Comparison of ENCODE assay signal across 1 cellular context in genomic region chr10:49298990-49299815, GRCh38.
TF ChIP-seq lines count a peak whose summit lies in the region.

Gene C10orf71, plus strand, starts transcription at chr10:49299170. Its CDS starts 23,376 bp downstream, at chr10:49322546.

TF ChIP-seq in K562, 482 proteins besides CTCF, POLR2A, EP300 and RAD21 (continued from another document and continues in another):
- no peak for TF ChIP-seq ZNF41 (CRISPR knock-in tag; conservative IDR thresholded peaks at IDR 0.05)
- TF ChIP-seq ID3 (CRISPR knock-in tag; IDR thresholded peaks at IDR 0.05), result no peak
- TF ChIP-seq ID3 (tag; IDR thresholded peaks at IDR 0.05), result peak; percentile 74; the same call in 1 of the 2 replicates
- TF ChIP-seq ZNF507 (tag; conservative IDR thresholded peaks at IDR 0.05), result no peak
- no peak for TF ChIP-seq POU5F1 (IDR thresholded peaks at IDR 0.05; ENCODE audit: borderline replicate concordance, low read depth, low read length, partially characterized antibody)
- peak; percentile 86 for TF ChIP-seq ELF4 (CRISPR knock-in tag; IDR thresholded peaks at IDR 0.05)
- TF ChIP-seq SUPT5H (IDR thresholded peaks at IDR 0.05), result peak; percentile 43; the same call in 1 of the 2 replicates
- TF ChIP-seq ELF1 (tag; IDR thresholded peaks at IDR 0.05), result peak; percentile 38; the same call in 1 of the 2 replicates
- no peak for TF ChIP-seq ZEB2 (IDR thresholded peaks at IDR 0.05)
- no peak for TF ChIP-seq FOXO4 (CRISPR knock-in tag; IDR thresholded peaks at IDR 0.05)
- no peak for TF ChIP-seq HMG20A (CRISPR knock-in tag; conservative IDR thresholded peaks at IDR 0.05)
- no peak for TF ChIP-seq NCOR1 (IDR thresholded peaks at IDR 0.05)
- TF ChIP-seq ZNF639 (CRISPR knock-in tag; conservative IDR thresholded peaks at IDR 0.05 in 1 of 2, IDR thresholded peaks at IDR 0.05 in 1 of 2), result no peak; a peak in 1 of 4 replicates
- TF ChIP-seq THAP12 (CRISPR knock-in tag; IDR thresholded peaks at IDR 0.05), result no peak
- TF ChIP-seq CSDE1 (IDR thresholded peaks at IDR 0.05), result no peak
- TF ChIP-seq IRF1 (CRISPR knock-in tag; IDR thresholded peaks at IDR 0.05; ENCODE audit: borderline replicate concordance), result no peak
- TF ChIP-seq CHD1 (IDR thresholded peaks at IDR 0.05; ENCODE audit: low read length), result peak; percentile 42
- peak; percentile 73; the same call in 1 of the 2 replicates for TF ChIP-seq STAT6 (CRISPR knock-in tag; IDR thresholded peaks at IDR 0.05)
- TF ChIP-seq ZSCAN29 (IDR thresholded peaks at IDR 0.05), result no peak
- TF ChIP-seq ZNF586 (CRISPR knock-in tag; conservative IDR thresholded peaks at IDR 0.05), result no peak
- peak; percentile 49; the same call in 1 of the 2 replicates for TF ChIP-seq PHF8 (IDR thresholded peaks at IDR 0.05; ENCODE audit: borderline replicate concordance, low read length)
- no peak for TF ChIP-seq ZBTB5 (IDR thresholded peaks at IDR 0.05)
- TF ChIP-seq HBP1 (CRISPR knock-in tag; IDR thresholded peaks at IDR 0.05), result 0 out of 2 replicates have a peak, but pooled peaks have one; percentile 34
- TF ChIP-seq CBFA2T3 (IDR thresholded peaks at IDR 0.05), result peak; percentile 9; the same call in 1 of the 2 replicates
- no peak for TF ChIP-seq ZNF217 (CRISPR knock-in tag; IDR thresholded peaks at IDR 0.05)
- no peak for TF ChIP-seq ZBTB12 (CRISPR knock-in tag; IDR thresholded peaks at IDR 0.05)
- TF ChIP-seq NCOA4 (IDR thresholded peaks at IDR 0.05; ENCODE audit: partially characterized antibody), result no peak
- no peak for TF ChIP-seq ZNF551 (CRISPR knock-in tag; IDR thresholded peaks at IDR 0.05)
- TF ChIP-seq TFAM (CRISPR knock-in tag; conservative IDR thresholded peaks at IDR 0.05), result no peak
- peak; percentile 45; the same call in 1 of the 2 replicates for TF ChIP-seq TAF7 (tag; IDR thresholded peaks at IDR 0.05)
- peak; percentile 27; the same call in 1 of the 2 replicates for TF ChIP-seq CUX1 (CRISPR knock-in tag; IDR thresholded peaks at IDR 0.05)
- no peak for TF ChIP-seq MEF2A (IDR thresholded peaks at IDR 0.05; ENCODE audit: control insufficient read depth, low read depth, low read length)
- no peak for TF ChIP-seq MTA1 (IDR thresholded peaks at IDR 0.05; ENCODE audit: borderline replicate concordance)
- 0 out of 2 replicates have a peak, but pooled peaks have one; percentile 37 for TF ChIP-seq E4F1 (CRISPR knock-in tag; IDR thresholded peaks at IDR 0.05; ENCODE audit: borderline replicate concordance)
